In the genomic region with DNA sequence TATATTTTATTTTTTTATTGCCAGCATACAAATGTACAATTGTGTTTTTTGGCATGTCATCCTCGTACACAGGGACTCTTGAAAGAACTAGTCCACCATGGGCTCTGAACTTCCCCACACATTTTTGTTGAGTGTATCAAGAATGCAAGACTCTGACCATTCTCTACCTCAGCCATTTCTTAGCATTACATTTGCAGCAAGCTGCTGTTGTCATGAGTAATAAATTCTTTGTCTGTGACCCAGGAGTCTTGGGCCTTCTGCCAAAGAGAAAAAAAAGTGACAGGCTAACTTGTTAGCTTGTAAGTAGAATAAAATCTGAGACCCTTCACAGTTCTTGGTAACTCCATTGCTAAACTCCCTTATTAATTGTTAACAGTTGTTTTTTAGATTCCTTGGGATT, we compare ENCODE assay signal across 15 cellular contexts.
A peak's percentile ranks its signal among the peaks of the same experiment; 100 is the strongest.
DNase-seq lines count a peak whose midpoint lies in the region; ATAC-seq, FAIRE-seq and TF ChIP-seq lines count a peak whose summit lies in the region.
"Had no signal": no experiment of that assay in that cellular context is flagged by ENCODE, and none has a peak within 500 bp of the region (broad histone marks: within the 10 kb centered on the region; RNA-seq: fewer than 3 reads in every experiment).

No MANE protein-coding gene starts in this region.

- no peaks in the 10 kb centered on the region for H3K79me2 ChIP-seq in keratinocyte (ENCODE audit: control insufficient read depth, insufficient read depth, low read length)

- peaks cover 34% of the 10 kb centered on the region for H3K4me1 ChIP-seq in HUES64 (ENCODE audit: insufficient read depth, low read length)
- H3K4me1 ChIP-seq in keratinocyte (ENCODE audit: control insufficient read depth, extremely low read depth, insufficient read depth, low read length), result peaks cover 8% of the 10 kb centered on the region
- H3K4me1 ChIP-seq in spleen, result no peaks in the 10 kb centered on the region
- no peaks in the 10 kb centered on the region for H3K4me1 ChIP-seq in upper lobe of right lung
- H3K4me1 ChIP-seq: body of pancreas had no signal

- H3K4me2 ChIP-seq in keratinocyte (ENCODE audit: control insufficient read depth, extremely low read depth, insufficient read depth, low read depth, low read length), result no peak overlapping the region

- peak; percentile 35 for DNase-seq in AG08396 (ENCODE audit: low spot score)
- DNase-seq in astrocyte of the hippocampus (ENCODE audit: low read depth, low spot score), result peak; percentile 97
- DNase-seq in keratinocyte (ENCODE audit: low read depth, low spot score), result peak; percentile 53
- no peak for DNase-seq in spleen
- no peak for DNase-seq in cerebellar nuclear complex (lab: John Stamatoyannopoulos, UW)
- DNase-seq in upper lobe of right lung, result no peak
- DNase-seq: body of pancreas; C1 segment of cervical spinal cord; glutamatergic neuron; naive thymus-derived CD4-positive, alpha-beta T cell; NCI-H774; stimulated activated naive CD8-positive, alpha-beta T cell treated with anti-CD3 and anti-CD28 coated beads, Interleukin-15, amount 100 ng/mL, for 72 hours; T-helper 2 cell had no signal

- WGBS in HUES64, result 87% methylated on average over 1 of the region's 1 CpG
- WGBS in spleen, 5 donors, result 31 to 60% (median 39%) methylated on average over 1 of the region's 1 CpG

- H2AFZ ChIP-seq in keratinocyte (ENCODE audit: control insufficient read depth, low read length), result no peak overlapping the region

- FAIRE-seq in keratinocyte (lab: Jason Lieb, UNC), result peak; percentile 98

- no peak overlapping the region for H3K4me3 ChIP-seq in HUES64 (ENCODE audit: low read length)
- no peak overlapping the region for H3K4me3 ChIP-seq in keratinocyte (ENCODE audit: control insufficient read depth in 2 of 3, extremely low read depth in 1 of 3, insufficient read depth in 2 of 3, low read depth in 1 of 3, low read length in 3 of 3)
- no peak overlapping the region for H3K4me3 ChIP-seq in spleen
- H3K4me3 ChIP-seq in upper lobe of right lung, result no peak overlapping the region
- H3K4me3 ChIP-seq: body of pancreas had no signal

- H3K27ac ChIP-seq in HUES64 (ENCODE audit: low read depth, low read length) (peak overlapping the region; percentile 63; the same call in 1 of the 2 replicates), keratinocyte (ENCODE audit: control insufficient read depth, insufficient read depth, low read length) (no peak overlapping the region), spleen (no peak overlapping the region), upper lobe of right lung (no peak overlapping the region)
- H3K27ac ChIP-seq: body of pancreas had no signal

- H3K27me3 ChIP-seq in HUES64 (ENCODE audit: insufficient read depth, low read length) (no peaks in the 10 kb centered on the region), keratinocyte (ENCODE audit: control insufficient read depth, extremely low read depth, insufficient read depth, low read length) (no peaks in the 10 kb centered on the region), spleen (replicated peaks in 1 of 7) (no peaks in the 10 kb centered on the region), upper lobe of right lung (no peaks in the 10 kb centered on the region)
- H3K27me3 ChIP-seq: body of pancreas had no signal

- TF ChIP-seq POLR2A in spleen (IDR thresholded peaks at IDR 0.05), result no peak

- ATAC-seq in GM21390 (IDR thresholded peaks at IDR 0.05; ENCODE audit: unreplicated experiment) (no peak), upper lobe of right lung (no peak)
- ATAC-seq: body of pancreas; naive thymus-derived CD4-positive, alpha-beta T cell; stimulated activated naive CD8-positive, alpha-beta T cell treated with anti-CD3 and anti-CD28 coated beads, Interleukin-15, amount 100 ng/mL, for 72 hours had no signal

- H4K20me1 ChIP-seq in keratinocyte (ENCODE audit: control insufficient read depth, extremely low read depth, insufficient read depth, low read length), result no peaks in the 10 kb centered on the region

- H3K9ac ChIP-seq in HUES64 (ENCODE audit: low read depth, low read length) (peak overlapping the region; percentile 11; the same call in 1 of the 2 replicates), keratinocyte (ENCODE audit: control insufficient read depth, extremely low read depth, insufficient read depth, low read length) (no peak overlapping the region)

- H3K9me3 ChIP-seq in HUES64 (ENCODE audit: insufficient read depth, low read depth, low read length), result no peaks in the 10 kb centered on the region
- no peaks in the 10 kb centered on the region for H3K9me3 ChIP-seq in keratinocyte (ENCODE audit: control insufficient read depth, low read depth, low read length)
- H3K9me3 ChIP-seq in spleen, result no peaks in the 10 kb centered on the region
- no peaks in the 10 kb centered on the region for H3K9me3 ChIP-seq in upper lobe of right lung
- H3K9me3 ChIP-seq: body of pancreas had no signal

- dilution Hi-C loops in keratinocyte (cut with MboI; ENCODE audit: extremely low pct_ligation_motif_present, low sequenced_read_pairs), result no loop called here

- H3K36me3 ChIP-seq in HUES64 (ENCODE audit: insufficient read depth, low read length) (no peaks in the 10 kb centered on the region), keratinocyte (ENCODE audit: control insufficient read depth in 2 of 2, extremely low read depth in 1 of 2, insufficient read depth in 2 of 2, low read length in 2 of 2) (no peaks in the 10 kb centered on the region), spleen (no peaks in the 10 kb centered on the region), upper lobe of right lung (no peaks in the 10 kb centered on the region)

- TF ChIP-seq CTCF in keratinocyte (optimal IDR thresholded peaks at IDR 0.05 in 1 of 3, IDR thresholded peaks at IDR 0.05 in 1 of 3, conservative IDR thresholded peaks at IDR 0.05 in 1 of 3; ENCODE audit: extremely low read depth in 1 of 3, insufficient read depth in 2 of 3, low read length in 3 of 3), result no peak
- TF ChIP-seq CTCF in spleen (IDR thresholded peaks at IDR 0.05 in 8 of 11, conservative IDR thresholded peaks at IDR 0.05 in 3 of 11), result no peak
- no peak for TF ChIP-seq CTCF in upper lobe of right lung (IDR thresholded peaks at IDR 0.05)

- intact Hi-C loops in spleen (cut with DNase I; ENCODE audit: low total_unique reads) (no loop called here), upper lobe of right lung (cut with DNase I) (no loop called here)

- no peaks in the 10 kb centered on the region for H3K9me1 ChIP-seq in keratinocyte (ENCODE audit: control insufficient read depth, extremely low read depth, insufficient read depth, low read length)

Comparison
In these comparisons a context has a peak if more than half of its experiments do, and no peak if none do; other contexts are left out.
1. DNase-seq: peak in AG08396 (single experiment), astrocyte of the hippocampus (single experiment) and keratinocyte (single experiment); none in spleen (single experiment), cerebellar nuclear complex (0 of 2) and upper lobe of right lung (single experiment).